Comparison of ENCODE assay signal across 9 cellular contexts in the genomic region with DNA sequence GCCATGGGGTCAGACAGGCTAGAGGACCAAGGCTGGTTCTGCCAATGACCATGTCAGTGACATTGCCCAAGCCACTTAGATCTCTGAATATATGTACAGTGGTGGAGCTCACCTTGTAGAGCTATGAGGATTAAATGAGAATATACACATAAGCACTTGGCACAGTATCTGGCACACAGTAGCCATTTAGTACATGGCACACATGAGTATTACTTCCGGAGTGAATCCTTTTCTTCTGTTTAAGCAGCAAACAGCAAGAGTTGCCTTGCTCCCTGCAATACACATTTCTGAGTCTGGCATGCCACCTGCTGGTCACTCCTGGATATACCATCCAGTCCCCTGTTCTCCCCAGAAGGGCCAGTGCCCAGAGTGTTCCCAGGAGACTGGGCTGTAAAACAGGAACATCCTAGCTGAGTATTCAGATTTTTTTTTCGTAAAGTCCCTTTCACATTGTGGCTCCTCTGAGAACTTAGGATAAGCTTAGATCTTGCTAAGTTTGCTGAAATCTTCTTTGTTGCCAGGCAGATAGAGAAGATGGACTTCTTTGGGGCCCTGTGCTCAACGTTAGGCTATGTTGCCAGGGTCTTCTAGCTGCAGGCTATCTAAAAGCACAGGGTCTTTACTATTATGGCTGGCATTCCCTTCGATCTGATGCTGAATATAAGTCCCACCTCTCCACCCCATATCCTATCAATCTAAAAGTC.
DNase-seq lines count a peak whose midpoint lies in the region; ATAC-seq, FAIRE-seq and TF ChIP-seq lines count a peak whose summit lies in the region.
"Had no signal": no experiment of that assay in that cellular context is flagged by ENCODE, and none has a peak within 500 bp of the region (broad histone marks: within the 10 kb centered on the region; RNA-seq: fewer than 3 reads in every experiment).

No MANE protein-coding gene starts in this region.

- no peaks in the 10 kb centered on the region for H3K36me3 Mint-ChIP-seq in CD4-positive, CD25-positive, alpha-beta regulatory T cell

- TF ChIP-seq CTCF in liver (IDR thresholded peaks at IDR 0.05; ENCODE audit: low read depth, low read length, missing input control) = peak; percentile 92

- no peaks in the 10 kb centered on the region for H3K36me3 ChIP-seq in CD4-positive, CD25-positive, alpha-beta regulatory T cell (ENCODE audit: control insufficient read depth, insufficient read depth, low read length)
- no peaks in the 10 kb centered on the region for H3K36me3 ChIP-seq in liver (ENCODE audit: control insufficient read depth in 4 of 4, insufficient read depth in 3 of 4, low read depth in 1 of 4, low read length in 3 of 4)

- no peaks in the 10 kb centered on the region for H3K9me3 Mint-ChIP-seq in CD4-positive, CD25-positive, alpha-beta regulatory T cell
- H3K9me3 Mint-ChIP-seq: T-helper 1 cell treated with Interleukin-12 subunit alpha and Interleukin-12 subunit beta and Interleukin-4 antibody, amounts not matched to agents 30 μg/mL and 1 μg/mL, for 36 hours had no signal

- no peak overlapping the region for H3K9ac ChIP-seq in liver (ENCODE audit: low read depth in 1 of 2, low read length in 2 of 2)

- H3K4me3 Mint-ChIP-seq in CD4-positive, CD25-positive, alpha-beta regulatory T cell = no peak overlapping the region
- H3K4me3 Mint-ChIP-seq: T-helper 1 cell treated with Interleukin-12 subunit alpha and Interleukin-12 subunit beta and Interleukin-4 antibody, amounts not matched to agents 30 μg/mL and 1 μg/mL, for 36 hours had no signal

- H3K27ac Mint-ChIP-seq in CD4-positive, CD25-positive, alpha-beta regulatory T cell = no peak overlapping the region
- H3K27ac Mint-ChIP-seq: T-helper 1 cell treated with Interleukin-12 subunit alpha and Interleukin-12 subunit beta and Interleukin-4 antibody, amounts not matched to agents 30 μg/mL and 1 μg/mL, for 36 hours had no signal

- no peak overlapping the region for H3K27ac ChIP-seq in CD4-positive, CD25-positive, alpha-beta regulatory T cell (ENCODE audit: insufficient read depth, low read length, poor library complexity, severe bottlenecking)
- H3K27ac ChIP-seq in liver (ENCODE audit: low read depth in 1 of 2, low read length in 2 of 2) = no peak overlapping the region

- peaks cover 19% of the 10 kb centered on the region for H3K27me3 Mint-ChIP-seq in CD4-positive, CD25-positive, alpha-beta regulatory T cell

- peaks cover 2% of the 10 kb centered on the region for H3K27me3 ChIP-seq in CD4-positive, CD25-positive, alpha-beta regulatory T cell (ENCODE audit: control insufficient read depth, insufficient read depth, low read length)
- H3K27me3 ChIP-seq in liver (ENCODE audit: control insufficient read depth in 4 of 4, insufficient read depth in 4 of 4, low read length in 3 of 4) = no peaks in the 10 kb centered on the region

- WGBS in liver = 26% methylated on average over 4 of the region's 4 CpGs

- H3K9me3 ChIP-seq in CD4-positive, CD25-positive, alpha-beta regulatory T cell (ENCODE audit: control insufficient read depth in 2 of 2, low read length in 2 of 2) = no peaks in the 10 kb centered on the region
- no peaks in the 10 kb centered on the region for H3K9me3 ChIP-seq in liver (ENCODE audit: control insufficient read depth in 4 of 4, low read length in 3 of 4)

- no peak overlapping the region for H3K4me3 ChIP-seq in CD4-positive, CD25-positive, alpha-beta regulatory T cell (ENCODE audit: low read depth, low read length)
- no peak overlapping the region for H3K4me3 ChIP-seq in liver (ENCODE audit: low read depth in 1 of 3, low read length in 3 of 3)

- peak; percentile 24 to 63 (median 31) for DNase-seq in CD4-positive, CD25-positive, alpha-beta regulatory T cell
- peak; percentile 42 for DNase-seq in GM19239 (ENCODE audit: insufficient read length, low spot score)
- peak; percentile 44 for DNase-seq in NCI-H345 treated with DMSO at 0.1 percent for 48 hours (lab: John Stamatoyannopoulos, UW; ENCODE audit: unreplicated experiment)
- DNase-seq in activated CD4-positive, alpha-beta T cell treated with anti-CD3 and anti-CD28 coated beads for 4 hours = peak; percentile 36 to 58
- DNase-seq in dedifferentiated amniotic fluid mesenchymal stem cell (ENCODE audit: extremely low spot score) = peak; percentile 75
- peak; percentile 2 for DNase-seq in stimulated activated CD8-positive, alpha-beta memory T cell treated with anti-CD3 and anti-CD28 coated beads, Interleukin-12 subunit alpha, Interleukin-12 subunit beta, amount 100 ng/mL, for 4 hours (ENCODE audit: low read depth)

- peaks cover 0 to 5% (median 2%) of the 10 kb centered on the region in 4 donors for H3K4me1 Mint-ChIP-seq in CD4-positive, CD25-positive, alpha-beta regulatory T cell

- TF ChIP-seq RAD21 in liver (IDR thresholded peaks at IDR 0.05) = peak; percentile 94 to 95

- peak in 1 of 2 donors; percentile 58 for ATAC-seq in CD4-positive, CD25-positive, alpha-beta regulatory T cell (ENCODE audit: low read depth in 2 of 2)
- ATAC-seq in HG03196 (IDR thresholded peaks at IDR 0.05; ENCODE audit: unreplicated experiment) = peak; percentile 96

- peak; percentile 92 for FAIRE-seq in GM19239 (lab: Jason Lieb, UNC)

- H3K4me1 ChIP-seq in CD4-positive, CD25-positive, alpha-beta regulatory T cell (ENCODE audit: control insufficient read depth, insufficient read depth, low read length, poor library complexity, severe bottlenecking) = no peaks in the 10 kb centered on the region
- H3K4me1 ChIP-seq in liver (ENCODE audit: control insufficient read depth in 4 of 4, insufficient read depth in 4 of 4, low read length in 3 of 4) = no peaks in the 10 kb centered on the region

TF ChIP-seq in liver, 16 proteins besides CTCF, POLR2A, EP300 and RAD21:
- TF ChIP-seq, protein P1, sequence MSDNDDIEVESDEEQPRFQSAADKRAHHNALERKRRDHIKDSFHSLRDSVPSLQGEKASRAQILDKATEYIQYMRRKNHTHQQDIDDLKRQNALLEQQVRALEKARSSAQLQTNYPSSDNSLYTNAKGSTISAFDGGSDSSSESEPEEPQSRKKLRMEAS (IDR thresholded peaks at IDR 0.05) = no peak
- TF ChIP-seq JUND (IDR thresholded peaks at IDR 0.05) = no peak
- TF ChIP-seq, protein P2, sequence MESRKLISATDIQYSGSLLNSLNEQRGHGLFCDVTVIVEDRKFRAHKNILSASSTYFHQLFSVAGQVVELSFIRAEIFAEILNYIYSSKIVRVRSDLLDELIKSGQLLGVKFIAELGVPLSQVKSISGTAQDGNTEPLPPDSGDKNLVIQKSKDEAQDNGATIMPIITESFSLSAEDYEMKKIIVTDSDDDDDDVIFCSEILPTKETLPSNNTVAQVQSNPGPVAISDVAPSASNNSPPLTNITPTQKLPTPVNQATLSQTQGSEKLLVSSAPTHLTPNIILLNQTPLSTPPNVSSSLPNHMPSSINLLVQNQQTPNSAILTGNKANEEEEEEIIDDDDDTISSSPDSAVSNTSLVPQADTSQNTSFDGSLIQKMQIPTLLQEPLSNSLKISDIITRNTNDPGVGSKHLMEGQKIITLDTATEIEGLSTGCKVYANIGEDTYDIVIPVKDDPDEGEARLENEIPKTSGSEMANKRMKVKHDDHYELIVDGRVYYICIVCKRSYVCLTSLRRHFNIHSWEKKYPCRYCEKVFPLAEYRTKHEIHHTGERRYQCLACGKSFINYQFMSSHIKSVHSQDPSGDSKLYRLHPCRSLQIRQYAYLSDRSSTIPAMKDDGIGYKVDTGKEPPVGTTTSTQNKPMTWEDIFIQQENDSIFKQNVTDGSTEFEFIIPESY (IDR thresholded peaks at IDR 0.05) = no peak
- TF ChIP-seq, protein P3, sequence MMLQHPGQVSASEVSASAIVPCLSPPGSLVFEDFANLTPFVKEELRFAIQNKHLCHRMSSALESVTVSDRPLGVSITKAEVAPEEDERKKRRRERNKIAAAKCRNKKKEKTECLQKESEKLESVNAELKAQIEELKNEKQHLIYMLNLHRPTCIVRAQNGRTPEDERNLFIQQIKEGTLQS (IDR thresholded peaks at IDR 0.05) = no peak
- TF ChIP-seq HNF4G (IDR thresholded peaks at IDR 0.05) = no peak
- TF ChIP-seq, protein P4, sequence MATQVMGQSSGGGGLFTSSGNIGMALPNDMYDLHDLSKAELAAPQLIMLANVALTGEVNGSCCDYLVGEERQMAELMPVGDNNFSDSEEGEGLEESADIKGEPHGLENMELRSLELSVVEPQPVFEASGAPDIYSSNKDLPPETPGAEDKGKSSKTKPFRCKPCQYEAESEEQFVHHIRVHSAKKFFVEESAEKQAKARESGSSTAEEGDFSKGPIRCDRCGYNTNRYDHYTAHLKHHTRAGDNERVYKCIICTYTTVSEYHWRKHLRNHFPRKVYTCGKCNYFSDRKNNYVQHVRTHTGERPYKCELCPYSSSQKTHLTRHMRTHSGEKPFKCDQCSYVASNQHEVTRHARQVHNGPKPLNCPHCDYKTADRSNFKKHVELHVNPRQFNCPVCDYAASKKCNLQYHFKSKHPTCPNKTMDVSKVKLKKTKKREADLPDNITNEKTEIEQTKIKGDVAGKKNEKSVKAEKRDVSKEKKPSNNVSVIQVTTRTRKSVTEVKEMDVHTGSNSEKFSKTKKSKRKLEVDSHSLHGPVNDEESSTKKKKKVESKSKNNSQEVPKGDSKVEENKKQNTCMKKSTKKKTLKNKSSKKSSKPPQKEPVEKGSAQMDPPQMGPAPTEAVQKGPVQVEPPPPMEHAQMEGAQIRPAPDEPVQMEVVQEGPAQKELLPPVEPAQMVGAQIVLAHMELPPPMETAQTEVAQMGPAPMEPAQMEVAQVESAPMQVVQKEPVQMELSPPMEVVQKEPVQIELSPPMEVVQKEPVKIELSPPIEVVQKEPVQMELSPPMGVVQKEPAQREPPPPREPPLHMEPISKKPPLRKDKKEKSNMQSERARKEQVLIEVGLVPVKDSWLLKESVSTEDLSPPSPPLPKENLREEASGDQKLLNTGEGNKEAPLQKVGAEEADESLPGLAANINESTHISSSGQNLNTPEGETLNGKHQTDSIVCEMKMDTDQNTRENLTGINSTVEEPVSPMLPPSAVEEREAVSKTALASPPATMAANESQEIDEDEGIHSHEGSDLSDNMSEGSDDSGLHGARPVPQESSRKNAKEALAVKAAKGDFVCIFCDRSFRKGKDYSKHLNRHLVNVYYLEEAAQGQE (IDR thresholded peaks at IDR 0.05) = no peak
- no peak for TF ChIP-seq GABPA (IDR thresholded peaks at IDR 0.05 in 1 of 2, conservative IDR thresholded peaks at IDR 0.05 in 1 of 2)
- TF ChIP-seq FOXA1 (IDR thresholded peaks at IDR 0.05) = no peak
- no peak for TF ChIP-seq TAF1 (conservative IDR thresholded peaks at IDR 0.05)
- TF ChIP-seq EGR1 (IDR thresholded peaks at IDR 0.05; ENCODE audit: low read depth in 2 of 2) = no peak
- TF ChIP-seq SP1 (IDR thresholded peaks at IDR 0.05) = no peak
- TF ChIP-seq HNF4A (conservative IDR thresholded peaks at IDR 0.05) = no peak
- TF ChIP-seq FOXA2 (IDR thresholded peaks at IDR 0.05) = no peak
- no peak for TF ChIP-seq YY1 (IDR thresholded peaks at IDR 0.05)
- no peak for TF ChIP-seq NR2F2 (IDR thresholded peaks at IDR 0.05)
- no peak for TF ChIP-seq RXRA (IDR thresholded peaks at IDR 0.05)

Comparison
In these comparisons a context has a peak if more than half of its experiments do, and no peak if none do; other contexts are left out.
1. DNase-seq: peak in every context shown above with its lines; median percentile 75 in dedifferentiated amniotic fluid mesenchymal stem cell; 47 in activated CD4-positive, alpha-beta T cell treated with anti-CD3 and anti-CD28 coated beads for 4 hours; 44 in NCI-H345 treated with DMSO at 0.1 percent for 48 hours; 42 in GM19239; 31 in CD4-positive, CD25-positive, alpha-beta regulatory T cell; 2 in stimulated activated CD8-positive, alpha-beta memory T cell treated with anti-CD3 and anti-CD28 coated beads, Interleukin-12 subunit alpha, Interleukin-12 subunit beta, amount 100 ng/mL, for 4 hours.